Comparison of ENCODE assay signal across 14 cellular contexts in the genomic region with DNA sequence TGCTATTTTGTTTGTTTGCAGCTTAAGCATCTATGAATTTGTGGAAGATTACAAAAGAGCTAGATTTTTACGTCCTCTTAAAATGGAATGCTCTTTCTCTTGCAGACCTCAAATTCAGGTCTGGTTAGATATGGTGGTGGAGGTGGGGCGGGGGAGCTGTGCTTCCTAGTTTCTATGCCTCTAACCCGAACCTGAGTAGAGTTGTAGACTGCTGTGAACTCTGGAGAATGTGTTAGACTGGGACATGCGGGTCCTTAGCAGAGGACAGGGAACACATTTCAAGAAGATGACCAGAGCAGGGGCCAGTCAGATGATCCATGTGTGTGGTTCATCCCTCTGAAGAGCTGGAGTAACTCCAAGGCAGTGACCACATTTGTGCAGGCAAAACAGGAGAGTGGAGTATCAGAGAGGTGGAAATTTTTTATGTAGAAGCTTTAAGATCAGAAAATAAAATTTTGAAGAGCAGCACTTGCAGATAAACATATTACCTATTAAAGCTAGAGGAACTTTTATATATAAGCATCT.
"Had no signal": no experiment of that assay in that cellular context is flagged by ENCODE, and none has a peak within 500 bp of the region (broad histone marks: within the 10 kb centered on the region; RNA-seq: fewer than 3 reads in every experiment).

No MANE protein-coding gene starts in this region.

- H3K4me3 ChIP-seq: coronary artery had no signal

- H3K27ac ChIP-seq: coronary artery, testis, VCaP had no signal

- DNase-seq: activated CD4-positive, alpha-beta memory T cell treated with anti-CD3 and anti-CD28 coated beads for 36 hours; activated effector memory CD4-positive, alpha-beta T cell treated with anti-CD3 and anti-CD28 coated beads, Interleukin-2, amount 50 U/mL, for 16 hours; activated naive CD8-positive, alpha-beta T cell treated with anti-CD3 and anti-CD28 coated beads, Interleukin-2, amount 10 ng/mL, durations not matched to agents 7 days and 5 days; activated T-cell treated with anti-CD3 and anti-CD28 coated beads, Interleukin-2, amount 50 U/mL, for 4 hours; aorta; caudate nucleus; effector CD8-positive, alpha-beta T cell; nephron progenitor cell; stimulated activated CD4-positive, alpha-beta T cell treated with anti-CD3 and anti-CD28 coated beads, Interleukin-2, amount 100 ng/mL, for 48 hours; stimulated activated naive CD8-positive, alpha-beta T cell treated with anti-CD3 and anti-CD28 coated beads, Interleukin-15, amount 100 ng/mL, for 72 hours; T1000; testis had no signal

- H3K27me3 ChIP-seq: testis had no signal

- H3K4me1 ChIP-seq: testis had no signal

- ATAC-seq: activated T-cell treated with anti-CD3 and anti-CD28 coated beads, Interleukin-2, amount 50 U/mL, for 4 hours; stimulated activated naive CD8-positive, alpha-beta T cell treated with anti-CD3 and anti-CD28 coated beads, Interleukin-15, amount 100 ng/mL, for 72 hours had no signal
